ENCODE assay signal across 15 cellular contexts in the genomic region with DNA sequence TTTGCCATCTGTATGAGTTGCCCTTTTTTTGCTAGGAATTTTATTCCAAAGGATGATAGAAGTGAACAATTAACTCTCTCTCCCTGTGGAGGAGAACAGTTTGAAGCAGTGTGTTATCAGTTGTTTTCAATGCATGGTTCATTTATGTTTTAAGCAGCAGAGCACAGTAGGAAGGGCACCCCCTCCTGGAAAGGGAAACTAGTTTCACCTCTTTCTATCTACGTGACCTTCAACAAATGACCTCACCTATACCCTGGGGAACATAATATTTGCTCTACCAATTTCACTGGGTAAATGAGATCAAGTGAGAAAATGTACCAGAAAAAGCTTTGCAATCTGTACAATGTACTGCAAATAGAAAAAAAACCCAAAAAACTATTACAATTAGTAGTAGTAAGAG. TPM values are rescaled to one million over a fixed set of nuclear protein-coding genes. Genes with fewer than 3 reads are reported as not detected.
DNase-seq lines count a peak whose midpoint lies in the region; ATAC-seq and TF ChIP-seq lines count a peak whose summit lies in the region.
"Had no signal": no experiment of that assay in that cellular context is flagged by ENCODE, and none has a peak within 500 bp of the region (broad histone marks: within the 10 kb centered on the region; RNA-seq: fewer than 3 reads in every experiment).

No MANE protein-coding gene starts in this region.

- peaks cover 59% of the 10 kb centered on the region for H3K4me1 Mint-ChIP-seq in WTC11
- peaks cover 0 to under 1% (median under 1%) of the 10 kb centered on the region in 3 donors for H3K4me1 Mint-ChIP-seq in naive B cell

- H3K27ac ChIP-seq in DOHH2 (ENCODE audit: low read depth, low read length) (no peak overlapping the region), HUES6 (ENCODE audit: low read depth, low read length) (peak overlapping the region; percentile 52; the same call in 1 of the 2 replicates), aorta (ENCODE audit: low read depth in 1 of 2, low read length in 2 of 2) (no peak overlapping the region)

- WGBS in aorta, 2 donors = 54 to 64% methylated on average over 1 of the region's 1 CpG

- no peaks in the 10 kb centered on the region for H3K27me3 Mint-ChIP-seq in WTC11 (ENCODE audit: low read depth)
- peaks cover 0 to 6% (median 0%) of the 10 kb centered on the region in 3 donors for H3K27me3 Mint-ChIP-seq in naive B cell

- POLR2A ChIA-PET in WTC11 (lab: Charles Lee) = no interaction called here

- no peaks in the 10 kb centered on the region for H3K79me2 ChIP-seq in DOHH2 (ENCODE audit: control insufficient read depth, low read length)

- H3K36me3 Mint-ChIP-seq in WTC11 (no peaks in the 10 kb centered on the region), naive B cell (no peaks in the 10 kb centered on the region)
- H3K36me3 Mint-ChIP-seq: CD8-positive, alpha-beta T cell had no signal

- H3K9me3 ChIP-seq in DOHH2 (ENCODE audit: control insufficient read depth, insufficient read depth, low read length) (no peaks in the 10 kb centered on the region), HUES6 (ENCODE audit: control insufficient read depth, insufficient read depth, low read depth, low read length) (no peaks in the 10 kb centered on the region), aorta (ENCODE audit: control insufficient read depth, low read length) (no peaks in the 10 kb centered on the region)
- H3K9me3 ChIP-seq: right lobe of liver had no signal

- H3K4me1 ChIP-seq in DOHH2 (ENCODE audit: control insufficient read depth, low read length) (peaks cover 5% of the 10 kb centered on the region), HUES6 (ENCODE audit: control insufficient read depth, insufficient read depth, low read length) (peaks cover 25% of the 10 kb centered on the region), aorta (ENCODE audit: control insufficient read depth in 1 of 2, insufficient read depth in 2 of 2, low read length in 2 of 2) (no peaks in the 10 kb centered on the region)

- TF ChIP-seq CTCF in DOHH2 (IDR thresholded peaks at IDR 0.05; ENCODE audit: low read depth, low read length, poor library complexity, severe bottlenecking) (peak; percentile 49), WTC11 (IDR thresholded peaks at IDR 0.05) (no peak)

- H4K20me1 ChIP-seq in DOHH2 (ENCODE audit: control insufficient read depth, insufficient read depth, low read depth, low read length) = no peaks in the 10 kb centered on the region

- H3K9me2 ChIP-seq in DOHH2 (replicated peaks; ENCODE audit: control insufficient read depth, low read length) = no peaks in the 10 kb centered on the region

- DNase-seq in WTC11 (ENCODE audit: low spot score) = no peak
- no peak for DNase-seq in naive B cell
- no peak for DNase-seq in NCI-H1436 treated with DMSO at 0.1 percent for 48 hours (lab: John Stamatoyannopoulos, UW)
- no peak for DNase-seq in aorta
- DNase-seq in 8988T = no peak
- DNase-seq: activated CD4-positive, alpha-beta T cell treated with anti-CD3 and anti-CD28 coated beads, Interleukin-2, amount 10 ng/mL, durations not matched to agents 24 days and 14 days; CD8-positive, alpha-beta T cell; left cardiac atrium; naive thymus-derived CD4-positive, alpha-beta T cell had no signal

- H3K9ac ChIP-seq in HUES6 (ENCODE audit: low read length) = no peak overlapping the region

- H3K4me3 ChIP-seq in DOHH2 (ENCODE audit: low read length) (no peak overlapping the region), HUES6 (ENCODE audit: low read depth, low read length) (no peak overlapping the region), aorta (ENCODE audit: low read length in 2 of 2) (no peak overlapping the region)
- H3K4me3 ChIP-seq: right lobe of liver had no signal

- H3K4me2 ChIP-seq in DOHH2 (ENCODE audit: low read length) = no peak overlapping the region

- H3K27me3 ChIP-seq in DOHH2 (ENCODE audit: control insufficient read depth, low read length) = no peaks in the 10 kb centered on the region
- no peaks in the 10 kb centered on the region for H3K27me3 ChIP-seq in HUES6 (ENCODE audit: control insufficient read depth, insufficient read depth, low read length)
- no peaks in the 10 kb centered on the region for H3K27me3 ChIP-seq in aorta (ENCODE audit: control insufficient read depth in 1 of 2, insufficient read depth in 2 of 2, low read length in 1 of 2)
- H3K27me3 ChIP-seq: right lobe of liver had no signal

- H3K9me3 Mint-ChIP-seq in WTC11 = no peaks in the 10 kb centered on the region
- no peaks in the 10 kb centered on the region for H3K9me3 Mint-ChIP-seq in naive B cell
- H3K9me3 Mint-ChIP-seq: CD8-positive, alpha-beta T cell; naive thymus-derived CD4-positive, alpha-beta T cell; T-helper 1 cell treated with Interleukin-12 subunit alpha and Interleukin-12 subunit beta and Interleukin-4 antibody, amounts not matched to agents 30 μg/mL and 1 μg/mL, for 36 hours had no signal

- H3K27ac Mint-ChIP-seq in WTC11 (peak overlapping the region; percentile 43; the same call in 1 of the 2 replicates), naive B cell (no peak overlapping the region)
- H3K27ac Mint-ChIP-seq: activated CD4-positive, alpha-beta T cell treated with anti-CD3 and anti-CD28 coated beads, Interleukin-2, amount 10 ng/mL, durations not matched to agents 24 days and 14 days; CD8-positive, alpha-beta T cell; naive thymus-derived CD4-positive, alpha-beta T cell; T-helper 1 cell treated with Interleukin-12 subunit alpha and Interleukin-12 subunit beta and Interleukin-4 antibody, amounts not matched to agents 30 μg/mL and 1 μg/mL, for 36 hours had no signal

- H3F3A ChIP-seq in DOHH2 (ENCODE audit: control insufficient read depth, insufficient read depth) = 0 out of 2 replicates have a peak, but pooled peaks cover 5% of the 10 kb centered on the region

- intact Hi-C loops in aorta (cut with DNase I) = no loop called here

- CTCF ChIA-PET in WTC11 (lab: Charles Lee) = interaction anchor here (1.0 to 3.2 kb wide), 5 partner anchors 8 to 48 kb away, joined by 3 to 21 read pairs (median 3); no protein-coding TSS in a partner anchor

- H3K36me3 ChIP-seq in DOHH2 (ENCODE audit: control insufficient read depth, low read length) = no peaks in the 10 kb centered on the region
- no peaks in the 10 kb centered on the region for H3K36me3 ChIP-seq in HUES6 (ENCODE audit: control insufficient read depth, insufficient read depth, low read length)
- H3K36me3 ChIP-seq in aorta (ENCODE audit: control insufficient read depth in 1 of 2, insufficient read depth in 2 of 2, low read length in 1 of 2) = no peaks in the 10 kb centered on the region
- H3K36me3 ChIP-seq: right lobe of liver had no signal

- H3K4me3 Mint-ChIP-seq in WTC11 (no peak overlapping the region), naive B cell (no peak overlapping the region)
- H3K4me3 Mint-ChIP-seq: activated CD4-positive, alpha-beta T cell treated with anti-CD3 and anti-CD28 coated beads, Interleukin-2, amount 10 ng/mL, durations not matched to agents 24 days and 14 days; CD8-positive, alpha-beta T cell; naive thymus-derived CD4-positive, alpha-beta T cell; T-helper 1 cell treated with Interleukin-12 subunit alpha and Interleukin-12 subunit beta and Interleukin-4 antibody, amounts not matched to agents 30 μg/mL and 1 μg/mL, for 36 hours had no signal

- ATAC-seq in WTC11 (peak; percentile 68), naive B cell (ENCODE audit: low read depth in 2 of 2) (peak; percentile 25 to 30), GM21528 (IDR thresholded peaks at IDR 0.05; ENCODE audit: low FRiP score, unreplicated experiment) (no peak), aorta (ENCODE audit: low FRiP score) (no peak)
- ATAC-seq: CD8-positive, alpha-beta T cell; left cardiac atrium; naive thymus-derived CD4-positive, alpha-beta T cell; Panc1 had no signal

TF ChIP-seq in WTC11, 78 proteins besides CTCF, POLR2A, EP300 and RAD21 (continues in another document):
- TF ChIP-seq IRF2 (CRISPR knock-in tag; IDR thresholded peaks at IDR 0.05; ENCODE audit: borderline replicate concordance, low read depth) (no peak), PRDM15 (CRISPR knock-in tag; IDR thresholded peaks at IDR 0.05) (no peak), ETV6 (CRISPR knock-in tag; IDR thresholded peaks at IDR 0.05) (no peak), ZNF232 (CRISPR knock-in tag; IDR thresholded peaks at IDR 0.05) (no peak)

RNA-seq across cellular contexts. Expression of gene DCP1B, which starts 5.4 kb away (rescaled TPM):
- total RNA-seq in WTC11 (2021) (19.4 to 25.1 TPM (median 23.3 TPM) in 3 replicates), aorta (10 to 100 TPM; 14.5 to 16.9 TPM)
- polyA plus RNA-seq in naive B cell (ENCODE audit: low read depth in 6 of 6) (10 to 100 TPM in 5 of 6 donors, 1 to 10 TPM in 1; 8.5 to 18.6 (median 15.8) TPM), aorta (10 to 100 TPM in 1 of 2 donors, 1 to 10 TPM in 1; 8.0 to 10.0 TPM)

RNA-seq across cellular contexts. Expression of gene CACNA1C, which starts 43.2 kb away (rescaled TPM):
- total RNA-seq in WTC11 (2021) (1.7 to 2.2 TPM (median 2.1 TPM) in 3 replicates), aorta (100 to 1,000 TPM in 1 of 2 donors, 10 to 100 TPM in 1; 70.4 to 114 TPM)
- polyA plus RNA-seq in naive B cell (ENCODE audit: low read depth in 6 of 6) (under 1 TPM in 5 of 6 donors, not detected in 1; 0.03 to 0.09 (median 0.06) TPM), aorta (10 to 100 TPM in 1 of 2 donors, 1 to 10 TPM in 1; 4.3 to 22.1 TPM)

Comparison
In these comparisons a context has a peak if more than half of its experiments do, and no peak if none do; other contexts are left out.
1. ATAC-seq: peak in WTC11 (single experiment) and naive B cell (2 of 2); none in GM21528 (single experiment) and aorta (single experiment).
2. RNA of gene CACNA1C, which starts 43.2 kb away (total RNA-seq): 70.4 to 114 TPM in aorta; 1.7 to 2.2 TPM in WTC11; every median in the first group is over 10 times any median in the second.